ENCODE assay signal across 19 cellular contexts in genomic region chr2:234588054-234588430, GRCh38.
"Had no signal": no experiment of that assay in that cellular context is flagged by ENCODE, and none has a peak within 500 bp of the region (broad histone marks: within the 10 kb centered on the region; RNA-seq: fewer than 3 reads in every experiment).

No MANE protein-coding gene starts in this region.

- H3K27ac Mint-ChIP-seq: activated naive CD8-positive, alpha-beta T cell treated with anti-CD3 and anti-CD28 coated beads, Interleukin-2, amount 10 ng/mL, durations not matched to agents 7 days and 5 days; natural killer cell; T-helper 2 cell treated with Interferon-gamma antibody and Interleukin-4, amounts not matched to agents 5 μg/mL and 100 μg/mL, for 36 hours; type B pancreatic cell had no signal

- H3K4me1 ChIP-seq: breast epithelium had no signal

- H3K4me1 Mint-ChIP-seq: activated naive CD8-positive, alpha-beta T cell treated with anti-CD3 and anti-CD28 coated beads, Interleukin-2, amount 10 ng/mL, durations not matched to agents 7 days and 5 days; natural killer cell had no signal

- DNase-seq: activated CD4-positive, alpha-beta T cell treated with anti-CD3 and anti-CD28 coated beads, Interleukin-2, amount 50 U/mL, for 1 hour; activated CD8-positive, alpha-beta memory T cell treated with anti-CD3 and anti-CD28 coated beads for 24 hours; activated naive CD4-positive, alpha-beta T cell; activated naive CD8-positive, alpha-beta T cell treated with anti-CD3 and anti-CD28 coated beads, Interleukin-2, amount 10 ng/mL, durations not matched to agents 7 days and 5 days; cerebellar nuclear complex; effector CD8-positive, alpha-beta T cell; natural killer cell; occipital lobe; right cardiac atrium; small intestine; stimulated activated CD4-positive, alpha-beta T cell treated with anti-CD3 and anti-CD28 coated beads, Interleukin-4, amount 100 ng/mL, for 4 hours; stimulated activated CD8-positive, alpha-beta memory T cell treated with anti-CD3 and anti-CD28 coated beads, Interleukin-4, amount 100 ng/mL, for 48 hours; stimulated activated naive CD8-positive, alpha-beta T cell treated with anti-CD3 and anti-CD28 coated beads, Interleukin-15, Interleukin-2, amounts not matched to agents 100 U/mL and 50 U/mL, for 24 hours; SW 1271 had no signal

- H3K4me3 ChIP-seq: breast epithelium had no signal

- H3K36me3 Mint-ChIP-seq: activated naive CD8-positive, alpha-beta T cell treated with anti-CD3 and anti-CD28 coated beads, Interleukin-2, amount 10 ng/mL, durations not matched to agents 7 days and 5 days; natural killer cell; type B pancreatic cell had no signal

- H3K9me3 Mint-ChIP-seq: activated naive CD8-positive, alpha-beta T cell treated with anti-CD3 and anti-CD28 coated beads, Interleukin-2, amount 10 ng/mL, durations not matched to agents 7 days and 5 days; natural killer cell; T-helper 2 cell treated with Interferon-gamma antibody and Interleukin-4, amounts not matched to agents 5 μg/mL and 100 μg/mL, for 36 hours; type B pancreatic cell had no signal

- H3K9me3 ChIP-seq: breast epithelium had no signal

- H3K36me3 ChIP-seq: breast epithelium had no signal

- H3K27me3 ChIP-seq: breast epithelium had no signal

- H3K4me3 Mint-ChIP-seq: activated naive CD8-positive, alpha-beta T cell treated with anti-CD3 and anti-CD28 coated beads, Interleukin-2, amount 10 ng/mL, durations not matched to agents 7 days and 5 days; natural killer cell; T-helper 2 cell treated with Interferon-gamma antibody and Interleukin-4, amounts not matched to agents 5 μg/mL and 100 μg/mL, for 36 hours had no signal

- ATAC-seq: left lobe of liver; natural killer cell; right cardiac atrium; stimulated activated naive CD8-positive, alpha-beta T cell treated with anti-CD3 and anti-CD28 coated beads, Interleukin-15, Interleukin-2, amounts not matched to agents 100 U/mL and 50 U/mL, for 24 hours had no signal

- FAIRE-seq: islet of Langerhans, small intestine had no signal

- H3K27ac ChIP-seq: breast epithelium had no signal
